14 cellular contexts compared by ENCODE assay signal in genomic region chr5:1330146-1330846, GRCh38. TPM values are rescaled to one million over a fixed set of nuclear protein-coding genes. Genes with fewer than 3 reads are reported as not detected.
DNase-seq lines count a peak whose midpoint lies in the region; TF ChIP-seq lines count a peak whose summit lies in the region.
"Had no signal": no experiment of that assay in that cellular context is flagged by ENCODE, and none has a peak within 500 bp of the region (broad histone marks: within the 10 kb centered on the region; RNA-seq: fewer than 3 reads in every experiment).

No MANE protein-coding gene starts in this region.

- no peak overlapping the region for H2AFZ ChIP-seq in GM23248
- H2AFZ ChIP-seq in trophoblast cell (ENCODE audit: insufficient read depth, low read length, poor library complexity), result no peak overlapping the region

- 94% methylated on average over 23 of the region's 23 CpGs for WGBS in thymus
- WGBS in GM23248 (ENCODE audit: low coverage in 1 of 2, low lambda C conversion rate in 2 of 2, missing lambda C conversion rate in 2 of 2), 2 experiments, result 84 to 85% methylated on average over 23 of the region's 23 CpGs
- no CpG with 5 or more reads among the region's 23 CpGs for WGBS in trophoblast cell (ENCODE audit: extremely low coverage, insufficient coverage, insufficient read length)

- H3K4ac ChIP-seq in trophoblast cell (ENCODE audit: low read depth, low read length), result no peak overlapping the region

- TF ChIP-seq CTCF in epithelial cell of esophagus (IDR thresholded peaks at IDR 0.05; ENCODE audit: insufficient read depth, low read depth, low read length, missing control alignments), result no peak

- no peak overlapping the region for H4K91ac ChIP-seq in trophoblast cell (ENCODE audit: low read depth, low read length)

- no peaks in the 10 kb centered on the region for H3K79me1 ChIP-seq in trophoblast cell (ENCODE audit: low read length)

- no peak overlapping the region for H2BK5ac ChIP-seq in trophoblast cell (ENCODE audit: low read depth, low read length, poor library complexity)

- no peak overlapping the region for H3K4me2 ChIP-seq in GM23248 (ENCODE audit: unreplicated experiment)
- H3K4me2 ChIP-seq in trophoblast cell (ENCODE audit: low read length), result no peak overlapping the region
- H3K4me2 ChIP-seq: A549 had no signal

- peak; percentile 55 for DNase-seq in activated effector memory CD4-positive, alpha-beta T cell treated with anti-CD3 and anti-CD28 coated beads, Interleukin-2, amount 50 U/mL, for 16 hours
- DNase-seq in activated effector memory CD4-positive, alpha-beta T cell treated with Interleukin-2 at 50 U/mL for 16 hours, result no peak
- peak; percentile 99 for DNase-seq in epithelial cell of esophagus (ENCODE audit: low read depth)
- peak; percentile 81 for DNase-seq in medulla oblongata (ENCODE audit: extremely low spot score)
- no peak for DNase-seq in HuH-7 (ENCODE audit: low spot score)
- DNase-seq in GM23248, result no peak
- no peak for DNase-seq in trophoblast cell
- DNase-seq: activated naive CD8-positive, alpha-beta T cell treated with anti-CD3 and anti-CD28 coated beads for 36 hours; Calu3; T1000; uterus had no signal

- no peak overlapping the region for H4K8ac ChIP-seq in trophoblast cell (ENCODE audit: low read depth, low read length)

- H3K27ac ChIP-seq in thymus (ENCODE audit: low read depth) (peak overlapping the region; percentile 42), GM23248 (no peak overlapping the region), trophoblast cell (ENCODE audit: low read depth, low read length) (no peak overlapping the region)
- H3K27ac ChIP-seq: uterus had no signal

- no peak overlapping the region for H2BK120ac ChIP-seq in trophoblast cell (ENCODE audit: insufficient read depth, low read length, poor library complexity)

- H3K23ac ChIP-seq in trophoblast cell (ENCODE audit: low read length), result no peak overlapping the region

- no peak overlapping the region for H2BK12ac ChIP-seq in trophoblast cell (ENCODE audit: low read length)

- H3K9me3 ChIP-seq in thymus (ENCODE audit: control insufficient read depth) (no peaks in the 10 kb centered on the region), GM23248 (ENCODE audit: low read depth) (no peaks in the 10 kb centered on the region), trophoblast cell (ENCODE audit: insufficient read depth, low read depth, low read length) (peaks cover 34% of the 10 kb centered on the region)
- H3K9me3 ChIP-seq: uterus had no signal

- no peak overlapping the region for H2AK5ac ChIP-seq in trophoblast cell (ENCODE audit: low read length)

- no peaks in the 10 kb centered on the region for H3K9me2 ChIP-seq in GM23248 (ENCODE audit: insufficient read depth)

- peaks cover 5% of the 10 kb centered on the region for H3K4me1 ChIP-seq in thymus (ENCODE audit: control insufficient read depth, insufficient read depth, low read length)
- H3K4me1 ChIP-seq in GM23248 (ENCODE audit: insufficient read depth), result peaks cover 3% of the 10 kb centered on the region; the same call in 1 of the 2 replicates
- no peaks in the 10 kb centered on the region for H3K4me1 ChIP-seq in trophoblast cell (ENCODE audit: control insufficient read depth in 1 of 2, insufficient read depth in 2 of 2, low read length in 2 of 2)
- H3K4me1 ChIP-seq: uterus had no signal

- H4K20me1 ChIP-seq in GM23248 (ENCODE audit: insufficient read depth), result no peaks in the 10 kb centered on the region; the same call in 1 of the 2 replicates

- no peaks in the 10 kb centered on the region for H3K27me3 ChIP-seq in thymus (ENCODE audit: control insufficient read depth, insufficient read depth)
- H3K27me3 ChIP-seq in GM23248 (replicated peaks; ENCODE audit: insufficient read depth), result no peaks in the 10 kb centered on the region
- no peaks in the 10 kb centered on the region for H3K27me3 ChIP-seq in trophoblast cell (ENCODE audit: insufficient read depth, low read length)
- H3K27me3 ChIP-seq: uterus had no signal

- no peak overlapping the region for H3K14ac ChIP-seq in trophoblast cell (ENCODE audit: low read length)

- H3K4me3 ChIP-seq in epithelial cell of esophagus (ENCODE audit: low read length) (no peak overlapping the region), thymus (ENCODE audit: low read length) (no peak overlapping the region), GM23248 (no peak overlapping the region), trophoblast cell (ENCODE audit: low read depth, low read length) (no peak overlapping the region)
- H3K4me3 ChIP-seq: A549, uterus had no signal

- H3K18ac ChIP-seq in trophoblast cell (ENCODE audit: low read length), result no peak overlapping the region

- no peak overlapping the region for H4K12ac ChIP-seq in trophoblast cell (ENCODE audit: low read depth, low read length)

- 0 out of 2 replicates have a peak, but pooled peaks cover 3% of the 10 kb centered on the region for H3K79me2 ChIP-seq in GM23248 (ENCODE audit: insufficient read depth)
- H3K79me2 ChIP-seq in trophoblast cell (ENCODE audit: control insufficient read depth, insufficient read depth, low read length, poor library complexity), result no peaks in the 10 kb centered on the region

- H3F3A ChIP-seq in GM23248 (ENCODE audit: insufficient read depth), result peaks cover 46% of the 10 kb centered on the region

- H3K9ac ChIP-seq in GM23248 (no peak overlapping the region), trophoblast cell (ENCODE audit: low read length) (no peak overlapping the region)

- H3K36me3 ChIP-seq in thymus (ENCODE audit: control insufficient read depth, insufficient read depth), result peaks cover 81% of the 10 kb centered on the region
- peaks cover 13% of the 10 kb centered on the region; the same call in 1 of the 2 replicates for H3K36me3 ChIP-seq in GM23248 (ENCODE audit: low read depth)
- peaks cover 52 to 62% of the 10 kb centered on the region in 2 experiments for H3K36me3 ChIP-seq in trophoblast cell (ENCODE audit: control insufficient read depth in 1 of 2, insufficient read depth in 2 of 2, low read length in 2 of 2)
- H3K36me3 ChIP-seq: uterus had no signal

- in situ Hi-C loops in GM23248 (cut with MboI), result no loop called here

RNA-seq across cellular contexts. Expression of gene CLPTM1L, which starts 14.6 kb away (rescaled TPM):
- polyA plus RNA-seq in thymus (60.7 TPM), GM23248 (2016; fragmentation: Nextera tagmentation; extraction: Ambion mirVana) (25.6 and 28.3 TPM in 2 replicates)
- 132 and 135 TPM in 2 replicates for total RNA-seq in GM23248 (2014; rRNA removed; shearing (Covaris generic))
- 84.8 and 91.2 TPM in 2 replicates for polyA plus RNA-seq in trophoblast cell (2013)

RNA-seq across cellular contexts. Expression of gene TERT, which starts 35.4 kb away (rescaled TPM):
- polyA plus RNA-seq in thymus (1.9 TPM), GM23248 (2016; fragmentation: Nextera tagmentation; extraction: Ambion mirVana) (not detected in 2 replicates)
- total RNA-seq in GM23248 (2014; rRNA removed; shearing (Covaris generic)), result not detected in 2 replicates
- 0.08 TPM in 2 replicates for polyA plus RNA-seq in trophoblast cell (2013)
- total RNA-seq: skeletal muscle tissue had no signal

Comparison
In these comparisons a context has a peak if more than half of its experiments do, and no peak if none do; other contexts are left out.
1. DNase-seq: peak in activated effector memory CD4-positive, alpha-beta T cell treated with anti-CD3 and anti-CD28 coated beads, Interleukin-2, amount 50 U/mL, for 16 hours (single experiment), epithelial cell of esophagus (single experiment) and medulla oblongata (single experiment); none in activated effector memory CD4-positive, alpha-beta T cell treated with Interleukin-2 at 50 U/mL for 16 hours (single experiment), HuH-7 (single experiment), GM23248 (single experiment) and trophoblast cell (0 of 2).